Comparison of ENCODE assay signal across 11 cellular contexts in the genomic region with DNA sequence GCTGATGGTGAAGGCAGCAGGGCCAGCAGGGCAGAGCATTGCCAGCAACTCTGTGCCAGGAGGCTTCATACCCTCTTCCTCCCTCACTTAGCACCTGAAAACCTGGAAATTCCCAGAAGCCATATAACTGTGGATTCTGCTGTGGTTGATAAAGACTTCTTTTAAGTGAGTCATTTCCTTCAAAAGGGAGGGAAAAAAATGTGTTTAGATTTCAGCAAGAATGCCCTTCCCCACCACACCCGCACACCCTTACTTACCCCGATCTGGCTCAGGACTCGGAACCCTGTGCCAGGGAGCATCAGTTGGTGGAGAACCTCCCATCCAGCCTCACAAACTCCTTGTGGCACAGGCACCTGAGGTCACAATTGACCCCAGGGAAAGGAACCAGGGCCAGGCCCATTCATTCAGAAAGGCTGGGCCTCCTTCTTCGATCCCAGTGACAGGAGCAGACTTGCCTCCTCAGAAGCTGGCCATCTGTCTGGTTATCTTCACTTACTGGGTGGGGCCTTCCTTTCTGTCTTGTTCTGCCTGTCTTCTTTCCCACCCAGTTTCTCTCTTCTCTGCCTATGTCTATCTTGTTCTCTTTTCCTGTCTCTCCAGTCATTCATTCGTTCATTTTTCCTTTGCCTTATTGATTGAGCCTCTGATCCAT.
A peak's percentile ranks its signal among the peaks of the same experiment; 100 is the strongest.
DNase-seq lines count a peak whose midpoint lies in the region; ATAC-seq, FAIRE-seq and TF ChIP-seq lines count a peak whose summit lies in the region.
"Had no signal": no experiment of that assay in that cellular context is flagged by ENCODE, and none has a peak within 500 bp of the region (broad histone marks: within the 10 kb centered on the region; RNA-seq: fewer than 3 reads in every experiment).

No MANE protein-coding gene starts in this region.

- H3K9me3 ChIP-seq in astrocyte (ENCODE audit: insufficient read depth, low read depth, low read length): no peaks in the 10 kb centered on the region

- H3K36me3 ChIP-seq in astrocyte (ENCODE audit: insufficient read depth, low read length): no peaks in the 10 kb centered on the region
- H3K36me3 ChIP-seq in kidney epithelial cell (ENCODE audit: control insufficient read depth, insufficient read depth, low read length): no peaks in the 10 kb centered on the region

- no peaks in the 10 kb centered on the region for H3K36me3 Mint-ChIP-seq in astrocyte (ENCODE audit: low read depth, unreplicated experiment)
- no peaks in the 10 kb centered on the region for H3K36me3 Mint-ChIP-seq in activated CD8-positive, alpha-beta T cell treated with anti-CD3 and anti-CD28 coated beads for 36 hours (ENCODE audit: low read depth)

- H3K4me3 Mint-ChIP-seq in astrocyte (ENCODE audit: unreplicated experiment): peak overlapping the region; percentile 14
- H3K4me3 Mint-ChIP-seq in activated CD8-positive, alpha-beta T cell treated with anti-CD3 and anti-CD28 coated beads for 36 hours: no peak overlapping the region
- H3K4me3 Mint-ChIP-seq: activated CD4-positive, alpha-beta T cell treated with anti-CD3 and anti-CD28 coated beads, Interleukin-2, amount 10 ng/mL, durations not matched to agents 24 days and 14 days had no signal

- ATAC-seq in activated CD8-positive, alpha-beta T cell treated with anti-CD3 and anti-CD28 coated beads for 36 hours: no peak
- ATAC-seq in GM21526 (IDR thresholded peaks at IDR 0.05; ENCODE audit: low FRiP score, unreplicated experiment): no peak

- peak; percentile 4 for DNase-seq in AG09309 (ENCODE audit: low read depth)
- DNase-seq in HS-5 (ENCODE audit: low read depth): peak; percentile 59
- peak; percentile 87 for DNase-seq in astrocyte (ENCODE audit: low read depth)
- DNase-seq in kidney epithelial cell (ENCODE audit: low read depth): peak; percentile 83
- DNase-seq in activated CD8-positive, alpha-beta T cell treated with anti-CD3 and anti-CD28 coated beads for 36 hours: no peak
- no peak for DNase-seq in stimulated activated CD8-positive, alpha-beta memory T cell treated with anti-CD3 and anti-CD28 coated beads, Interleukin-4, amount 100 ng/mL, for 48 hours
- no peak for DNase-seq in COLO829 (ENCODE audit: low spot score)
- DNase-seq: activated CD4-positive, alpha-beta T cell treated with anti-CD3 and anti-CD28 coated beads, Interleukin-2, amount 10 ng/mL, durations not matched to agents 24 days and 14 days; NCI-H1417 treated with DMSO at 0.1 percent for 48 hours; RPMI8226 had no signal

- H3K4me3 ChIP-seq in AG09309 (ENCODE audit: control insufficient read depth, low read depth, low read length) (no peak overlapping the region), astrocyte (ENCODE audit: insufficient read depth, low read depth, low read length) (no peak overlapping the region), kidney epithelial cell (ENCODE audit: low read depth, low read length) (no peak overlapping the region)

- FAIRE-seq in astrocyte (lab: Jason Lieb, UNC): peak; percentile 63

- H2AFZ ChIP-seq in astrocyte (ENCODE audit: low read depth, low read length): no peak overlapping the region

- H3K9me3 Mint-ChIP-seq in astrocyte (ENCODE audit: unreplicated experiment): no peaks in the 10 kb centered on the region
- no peaks in the 10 kb centered on the region for H3K9me3 Mint-ChIP-seq in activated CD8-positive, alpha-beta T cell treated with anti-CD3 and anti-CD28 coated beads for 36 hours
- H3K9me3 Mint-ChIP-seq: activated CD4-positive, alpha-beta T cell treated with anti-CD3 and anti-CD28 coated beads, Interleukin-2, amount 10 ng/mL, durations not matched to agents 24 days and 14 days had no signal

- peak overlapping the region; percentile 65 for H3K4me2 ChIP-seq in astrocyte (ENCODE audit: low read length)

- no peaks in the 10 kb centered on the region for H3K79me2 ChIP-seq in astrocyte (ENCODE audit: insufficient read depth, low read length)

- intact Hi-C loops in activated CD8-positive, alpha-beta T cell treated with anti-CD3 and anti-CD28 coated beads for 36 hours (cut with micrococcal nuclease): loop anchor here (10.0 kb wide), 1 partner anchor 358 kb away; no protein-coding TSS in a partner anchor

- no peak overlapping the region for H3K9ac ChIP-seq in astrocyte (ENCODE audit: low read length)

- TF ChIP-seq CTCF in AG09309 (IDR thresholded peaks at IDR 0.05; ENCODE audit: control insufficient read depth, insufficient read depth, low read depth, low read length, missing control alignments): no peak
- no peak for TF ChIP-seq CTCF in astrocyte (IDR thresholded peaks at IDR 0.05; ENCODE audit: insufficient read depth, low read depth, low read length)
- no peak for TF ChIP-seq CTCF in kidney epithelial cell (IDR thresholded peaks at IDR 0.05; ENCODE audit: insufficient read depth, low read length, poor library complexity, severe bottlenecking)
- no peak for TF ChIP-seq CTCF in activated CD8-positive, alpha-beta T cell treated with anti-CD3 and anti-CD28 coated beads for 36 hours (IDR thresholded peaks at IDR 0.05)

- H3K27ac Mint-ChIP-seq in astrocyte (ENCODE audit: unreplicated experiment): peak overlapping the region; percentile 27
- H3K27ac Mint-ChIP-seq in activated CD8-positive, alpha-beta T cell treated with anti-CD3 and anti-CD28 coated beads for 36 hours: no peak overlapping the region
- H3K27ac Mint-ChIP-seq: activated CD4-positive, alpha-beta T cell treated with anti-CD3 and anti-CD28 coated beads, Interleukin-2, amount 10 ng/mL, durations not matched to agents 24 days and 14 days had no signal

- H3K27me3 Mint-ChIP-seq in astrocyte (ENCODE audit: low read depth, unreplicated experiment): no peaks in the 10 kb centered on the region
- H3K27me3 Mint-ChIP-seq in activated CD8-positive, alpha-beta T cell treated with anti-CD3 and anti-CD28 coated beads for 36 hours: no peaks in the 10 kb centered on the region

- POLR2A ChIA-PET in activated CD8-positive, alpha-beta T cell treated with anti-CD3 and anti-CD28 coated beads for 36 hours (lab: Charles Lee): no interaction called here

- H3K4me1 Mint-ChIP-seq in astrocyte (ENCODE audit: low read depth, unreplicated experiment): peaks cover 20% of the 10 kb centered on the region
- no peaks in the 10 kb centered on the region for H3K4me1 Mint-ChIP-seq in activated CD8-positive, alpha-beta T cell treated with anti-CD3 and anti-CD28 coated beads for 36 hours (ENCODE audit: low read depth)

- peaks cover 15% of the 10 kb centered on the region for H3K4me1 ChIP-seq in astrocyte (ENCODE audit: insufficient read depth, low read length)

- H3K27me3 ChIP-seq in astrocyte (ENCODE audit: insufficient read depth, low read length) (no peaks in the 10 kb centered on the region), kidney epithelial cell (ENCODE audit: control insufficient read depth, insufficient read depth, low read length) (no peaks in the 10 kb centered on the region)

- CTCF ChIA-PET in activated CD8-positive, alpha-beta T cell treated with anti-CD3 and anti-CD28 coated beads for 36 hours (lab: Charles Lee): no interaction called here

- no peaks in the 10 kb centered on the region for H4K20me1 ChIP-seq in astrocyte (ENCODE audit: insufficient read depth, low read length)

- H3K27ac ChIP-seq in astrocyte (ENCODE audit: low read depth, low read length): peak overlapping the region; percentile 41

Comparison
In these comparisons a context has a peak if more than half of its experiments do, and no peak if none do; other contexts are left out.
1. DNase-seq: peak in AG09309 (single experiment), HS-5 (single experiment), astrocyte (single experiment) and kidney epithelial cell (single experiment); none in activated CD8-positive, alpha-beta T cell treated with anti-CD3 and anti-CD28 coated beads for 36 hours (single experiment), stimulated activated CD8-positive, alpha-beta memory T cell treated with anti-CD3 and anti-CD28 coated beads, Interleukin-4, amount 100 ng/mL, for 48 hours (single experiment) and COLO829 (single experiment).